Comparison of ENCODE assay signal across 11 cellular contexts in genomic region chr7:151104411-151105235, GRCh38. TPM values are rescaled to one million over a fixed set of nuclear protein-coding genes. Genes with fewer than 3 reads are reported as not detected.
A peak's percentile ranks its signal among the peaks of the same experiment; 100 is the strongest.
DNase-seq lines count a peak whose midpoint lies in the region; ATAC-seq and TF ChIP-seq lines count a peak whose summit lies in the region.
"Had no signal": no experiment of that assay in that cellular context is flagged by ENCODE, and none has a peak within 500 bp of the region (broad histone marks: within the 10 kb centered on the region; RNA-seq: fewer than 3 reads in every experiment).

No MANE protein-coding gene starts in this region.

- H4K91ac ChIP-seq in IMR-90 (ENCODE audit: insufficient read depth, low read depth, low read length), result no peak overlapping the region

- H3K56ac ChIP-seq in IMR-90 (ENCODE audit: extremely low read depth, insufficient read depth, low read length), result no peak overlapping the region

- no peak overlapping the region for H2BK20ac ChIP-seq in IMR-90 (ENCODE audit: low read depth, low read length)

- H3K79me1 ChIP-seq in IMR-90 (ENCODE audit: low read depth in 1 of 2, low read length in 2 of 2), result peaks cover 38 to 94% of the 10 kb centered on the region in 2 experiments

- ATAC-seq in IMR-90 (ENCODE audit: low read depth) (peak; percentile 82), T-cell (replicated peaks in 1 of 4) (no peak)
- ATAC-seq: A549; naive thymus-derived CD4-positive, alpha-beta T cell had no signal

- no peak overlapping the region for H2AK5ac ChIP-seq in IMR-90 (ENCODE audit: low read depth, low read length)

- no peak overlapping the region for H2BK15ac ChIP-seq in IMR-90 (ENCODE audit: low read depth, low read length)

- H3K9me1 ChIP-seq in IMR-90 (ENCODE audit: insufficient read depth, low read length), result peaks cover 12% of the 10 kb centered on the region

- H4K20me1 ChIP-seq in IMR-90 (ENCODE audit: insufficient read depth, low read length), result peaks cover 87% of the 10 kb centered on the region

- H4K5ac ChIP-seq in IMR-90 (ENCODE audit: low read depth, low read length), result no peak overlapping the region

- no peak overlapping the region for H3K18ac ChIP-seq in IMR-90 (ENCODE audit: low read depth, low read length)

- no peak overlapping the region for H3K4me2 ChIP-seq in IMR-90 (ENCODE audit: low read depth, low read length)
- H3K4me2 ChIP-seq: A549 had no signal

- no peaks in the 10 kb centered on the region for H3K27me3 Mint-ChIP-seq in T-cell
- H3K27me3 Mint-ChIP-seq: naive thymus-derived CD4-positive, alpha-beta T cell had no signal

- no peaks in the 10 kb centered on the region for H3K27me3 ChIP-seq in IMR-90 (ENCODE audit: control insufficient read depth, insufficient read depth, low read length)

- H3K4me3 ChIP-seq in IMR-90 (ENCODE audit: insufficient read depth, low read depth, low read length), result no peak overlapping the region
- H3K4me3 ChIP-seq: A549 had no signal

- H2BK5ac ChIP-seq in IMR-90 (ENCODE audit: low read depth, low read length, poor library complexity, severe bottlenecking), result no peak overlapping the region

- H3K4ac ChIP-seq in IMR-90 (ENCODE audit: low read depth, low read length), result 0 out of 2 replicates have a peak overlapping the region, but pooled peaks have one; percentile 19

- 86% methylated on average over 7 of the region's 23 CpGs; no CpG with 5 or more reads in 1 of the 2 experiments for WGBS in IMR-90 (ENCODE audit: extremely low coverage in 2 of 2, insufficient read length in 1 of 2), 2 experiments

- H3K9me3 ChIP-seq in IMR-90 (ENCODE audit: control insufficient read depth, insufficient read depth, low read length), result no peaks in the 10 kb centered on the region
- H3K9me3 ChIP-seq: A549 had no signal

- POLR2A ChIA-PET in IMR-90 (lab: Charles Lee; ENCODE audit: unreplicated experiment) (no interaction called here), T-cell (lab: Charles Lee) (interaction anchor here in 1 of 2 donors (0.7 kb wide), 1 partner anchor 1256 kb away, joined by 12 read pairs; no protein-coding TSS in a partner anchor)

- H3K9ac ChIP-seq in IMR-90 (ENCODE audit: low read depth, low read length), result no peak overlapping the region

- no peak for TF ChIP-seq CTCF in IMR-90 (conservative IDR thresholded peaks at IDR 0.05; ENCODE audit: low read depth, low read length)

- no peak overlapping the region for H3K14ac ChIP-seq in IMR-90 (replicated peaks; ENCODE audit: low read depth, low read length)

- H3K27ac ChIP-seq in IMR-90 (ENCODE audit: insufficient read depth, low read length), result no peak overlapping the region
- H3K27ac ChIP-seq: A549 had no signal

- CTCF ChIA-PET in IMR-90 (lab: Yijun Ruan, JAX) (no interaction called here), T-cell (lab: Charles Lee) (interaction anchor here in 1 of 2 donors (0.6 kb wide), 2 partner anchors 111 to 445 kb away, joined by 3 to 4 read pairs; no protein-coding TSS in a partner anchor)

- no peaks in the 10 kb centered on the region for H3K4me1 Mint-ChIP-seq in T-cell

- peak; percentile 41 for DNase-seq in A172 (ENCODE audit: low spot score)
- peak; percentile 89 for DNase-seq in IMR-90
- peak; percentile 85 for DNase-seq in fibroblast of gingiva (ENCODE audit: low read depth)
- no peak for DNase-seq in T-cell
- DNase-seq in hippocampal formation (lab: John Stamatoyannopoulos, UW), result no peak
- no peak for DNase-seq in NOMO-1 (lab: John Stamatoyannopoulos, UW; ENCODE audit: unreplicated experiment in 2 of 2)
- DNase-seq: activated CD4-positive, alpha-beta T cell treated with anti-CD3 and anti-CD28 coated beads for 4 hours; activated naive CD4-positive, alpha-beta T cell treated with Interleukin-2 at 50 U/mL for 16 hours; naive thymus-derived CD4-positive, alpha-beta T cell; NCI-H1092 had no signal

- no peaks in the 10 kb centered on the region for H3K9me3 Mint-ChIP-seq in T-cell
- H3K9me3 Mint-ChIP-seq: naive thymus-derived CD4-positive, alpha-beta T cell had no signal

- H3K27ac Mint-ChIP-seq in T-cell, result no peak overlapping the region

- no peak overlapping the region for H4K8ac ChIP-seq in IMR-90 (ENCODE audit: low read depth in 2 of 2, low read length in 2 of 2)

- dilution Hi-C loops in IMR-90 (cut with HindIII; ENCODE audit: low sequenced_read_pairs, unreplicated experiment), result no loop called here

- no peak overlapping the region for H2AK9ac ChIP-seq in IMR-90 (replicated peaks; ENCODE audit: low read depth, low read length, poor library complexity)

- H3K36me3 ChIP-seq in IMR-90 (ENCODE audit: control insufficient read depth, insufficient read depth, low read length), result peaks cover 6% of the 10 kb centered on the region

- in situ Hi-C loops in IMR-90 (cut with MboI; ENCODE audit: low sequenced_read_pairs), result loop anchor here (10.0 to 25.0 kb wide), 2 partner anchors 200 to 317 kb away; no protein-coding TSS in a partner anchor

- H3K23ac ChIP-seq in IMR-90 (ENCODE audit: low read depth, low read length), result no peak overlapping the region

- TF ChIP-seq POLR2A in IMR-90 (IDR thresholded peaks at IDR 0.05; ENCODE audit: low read depth, low read length), result no peak

- H2BK120ac ChIP-seq in IMR-90 (ENCODE audit: low read depth, low read length), result no peak overlapping the region

- TF ChIP-seq RAD21 in IMR-90 (IDR thresholded peaks at IDR 0.05; ENCODE audit: low read length), result no peak

- H3K36me3 Mint-ChIP-seq in T-cell, result peaks cover 6% of the 10 kb centered on the region

- no peak overlapping the region for H3K4me3 Mint-ChIP-seq in T-cell
- H3K4me3 Mint-ChIP-seq: naive thymus-derived CD4-positive, alpha-beta T cell had no signal

- H2AFZ ChIP-seq in IMR-90 (replicated peaks; ENCODE audit: low read length, poor library complexity), result no peak overlapping the region

- H3K4me1 ChIP-seq in IMR-90 (ENCODE audit: control insufficient read depth, insufficient read depth, low read length), result peaks cover 11% of the 10 kb centered on the region

- TSS peak; percentile 14 for BruUV-seq in IMR-90 (replicated peaks; lab: Mats Ljungman, UMichigan)

- intact Hi-C loops in IMR-90 (cut with micrococcal nuclease), result no loop called here

TF ChIP-seq in IMR-90, 13 proteins besides CTCF, POLR2A, EP300 and RAD21 (continues in another document):
- TF ChIP-seq RFX5 (IDR thresholded peaks at IDR 0.05; ENCODE audit: low read depth, low read length), result no peak
- no peak for TF ChIP-seq FOS (IDR thresholded peaks at IDR 0.05; ENCODE audit: low read depth, low read length)
- TF ChIP-seq MXI1 (IDR thresholded peaks at IDR 0.05; ENCODE audit: borderline replicate concordance, low read depth, low read length), result no peak
- TF ChIP-seq, protein P1, sequence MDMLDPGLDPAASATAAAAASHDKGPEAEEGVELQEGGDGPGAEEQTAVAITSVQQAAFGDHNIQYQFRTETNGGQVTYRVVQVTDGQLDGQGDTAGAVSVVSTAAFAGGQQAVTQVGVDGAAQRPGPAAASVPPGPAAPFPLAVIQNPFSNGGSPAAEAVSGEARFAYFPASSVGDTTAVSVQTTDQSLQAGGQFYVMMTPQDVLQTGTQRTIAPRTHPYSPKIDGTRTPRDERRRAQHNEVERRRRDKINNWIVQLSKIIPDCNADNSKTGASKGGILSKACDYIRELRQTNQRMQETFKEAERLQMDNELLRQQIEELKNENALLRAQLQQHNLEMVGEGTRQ (IDR thresholded peaks at IDR 0.05; ENCODE audit: low read depth, low read length), result no peak
- TF ChIP-seq RCOR1 (IDR thresholded peaks at IDR 0.05; ENCODE audit: insufficient replicate concordance, low read length), result no peak
- no peak for TF ChIP-seq CHD1 (IDR thresholded peaks at IDR 0.05; ENCODE audit: low read depth, low read length)
- TF ChIP-seq MAZ (IDR thresholded peaks at IDR 0.05; ENCODE audit: borderline replicate concordance, low read depth, low read length), result no peak

RNA-seq across cellular contexts. Expression of gene AGAP3, which starts 18.3 kb away (rescaled TPM):
- total RNA-seq in A172 (2014; rRNA removed; shearing (Covaris generic)), result 46.4 and 58.9 TPM in 2 replicates
- total RNA-seq in IMR-90 (2012; rRNA removed) (33.3 and 35.3 TPM in 2 replicates), T-cell (10 to 100 TPM; 28.2 to 67.3 (median 50.9) TPM)
- 93.9 and 99.5 TPM in 2 replicates for polyA plus RNA-seq in IMR-90 (2012; rRNA removed)
- 87.0 and 97.5 TPM in 2 replicates for polyA plus RNA-seq in IMR-90 (2012; cell fraction: cytosol; rRNA removed)
- polyA plus RNA-seq in IMR-90 (2012; cell fraction: nucleus; rRNA removed; ENCODE audit: low replicate concordance), result 301 and 531 TPM in 2 replicates

RNA-seq across cellular contexts. Expression of gene TMUB1, which starts 21.3 kb away (rescaled TPM):
- total RNA-seq in A172 (2014; rRNA removed; shearing (Covaris generic)), result 28.9 and 42.8 TPM in 2 replicates
- total RNA-seq in IMR-90 (2012; rRNA removed) (6.8 and 7.8 TPM in 2 replicates), T-cell (10 to 100 TPM; 44.0 to 67.0 (median 56.5) TPM)
- 29.8 and 38.3 TPM in 2 replicates for polyA plus RNA-seq in IMR-90 (2012; rRNA removed)
- 24.3 and 48.1 TPM in 2 replicates for polyA plus RNA-seq in IMR-90 (2012; cell fraction: cytosol; rRNA removed)
- 34.7 and 60.3 TPM in 2 replicates for polyA plus RNA-seq in IMR-90 (2012; cell fraction: nucleus; rRNA removed; ENCODE audit: low replicate concordance)

RNA-seq across cellular contexts. Expression of gene FASTK, which starts 24.0 kb away (rescaled TPM):
- 95.4 and 118 TPM in 2 replicates for total RNA-seq in A172 (2014; rRNA removed; shearing (Covaris generic))
- total RNA-seq in IMR-90 (2012; rRNA removed) (41.9 and 53.8 TPM in 2 replicates), T-cell (100 to 1,000 TPM in 4 of 5 donors, 10 to 100 TPM in 1; 98.8 to 157 (median 151) TPM)
- 115 and 127 TPM in 2 replicates for polyA plus RNA-seq in IMR-90 (2012; rRNA removed)
- 99.0 and 130 TPM in 2 replicates for polyA plus RNA-seq in IMR-90 (2012; cell fraction: cytosol; rRNA removed)
- polyA plus RNA-seq in IMR-90 (2012; cell fraction: nucleus; rRNA removed; ENCODE audit: low replicate concordance), result 430 and 1,164 TPM in 2 replicates

RNA-seq across cellular contexts. Expression of gene SLC4A2, which starts 45.2 kb away (rescaled TPM):
- 195 and 238 TPM in 2 replicates for total RNA-seq in A172 (2014; rRNA removed; shearing (Covaris generic))
- total RNA-seq in IMR-90 (2012; rRNA removed) (25.3 and 29.6 TPM in 2 replicates), T-cell (10 to 100 TPM; 52.0 to 91.5 (median 74.4) TPM)
- polyA plus RNA-seq in IMR-90 (2012; rRNA removed), result 91.0 and 112 TPM in 2 replicates
- 70.2 and 89.3 TPM in 2 replicates for polyA plus RNA-seq in IMR-90 (2012; cell fraction: cytosol; rRNA removed)
- polyA plus RNA-seq in IMR-90 (2012; cell fraction: nucleus; rRNA removed; ENCODE audit: low replicate concordance), result 205 and 510 TPM in 2 replicates

RNA-seq across cellular contexts. Expression of gene CDK5, which starts 46.9 kb away (rescaled TPM):
- 57.0 and 58.7 TPM in 2 replicates for total RNA-seq in A172 (2014; rRNA removed; shearing (Covaris generic))
- 22.4 and 24.7 TPM in 2 replicates for total RNA-seq in IMR-90 (2012; rRNA removed)
- 34.8 and 45.6 TPM in 2 replicates for polyA plus RNA-seq in IMR-90 (2012; rRNA removed)
- polyA plus RNA-seq in IMR-90 (2012; cell fraction: cytosol; rRNA removed), result 29.1 and 41.6 TPM in 2 replicates
- polyA plus RNA-seq in IMR-90 (2012; cell fraction: nucleus; rRNA removed; ENCODE audit: low replicate concordance), result 16.0 and 19.1 TPM in 2 replicates
- total RNA-seq in T-cell, result 1 to 10 TPM; 5.3 to 8.4 (median 6.5) TPM

Comparison
In these comparisons a context has a peak if more than half of its experiments do, and no peak if none do; other contexts are left out.
1. DNase-seq: peak in A172 (single experiment), IMR-90 (single experiment) and fibroblast of gingiva (single experiment); none in T-cell (0 of 34), hippocampal formation (0 of 2) and NOMO-1 (0 of 2).